1 cellular context compared by ENCODE assay signal in the genomic region with DNA sequence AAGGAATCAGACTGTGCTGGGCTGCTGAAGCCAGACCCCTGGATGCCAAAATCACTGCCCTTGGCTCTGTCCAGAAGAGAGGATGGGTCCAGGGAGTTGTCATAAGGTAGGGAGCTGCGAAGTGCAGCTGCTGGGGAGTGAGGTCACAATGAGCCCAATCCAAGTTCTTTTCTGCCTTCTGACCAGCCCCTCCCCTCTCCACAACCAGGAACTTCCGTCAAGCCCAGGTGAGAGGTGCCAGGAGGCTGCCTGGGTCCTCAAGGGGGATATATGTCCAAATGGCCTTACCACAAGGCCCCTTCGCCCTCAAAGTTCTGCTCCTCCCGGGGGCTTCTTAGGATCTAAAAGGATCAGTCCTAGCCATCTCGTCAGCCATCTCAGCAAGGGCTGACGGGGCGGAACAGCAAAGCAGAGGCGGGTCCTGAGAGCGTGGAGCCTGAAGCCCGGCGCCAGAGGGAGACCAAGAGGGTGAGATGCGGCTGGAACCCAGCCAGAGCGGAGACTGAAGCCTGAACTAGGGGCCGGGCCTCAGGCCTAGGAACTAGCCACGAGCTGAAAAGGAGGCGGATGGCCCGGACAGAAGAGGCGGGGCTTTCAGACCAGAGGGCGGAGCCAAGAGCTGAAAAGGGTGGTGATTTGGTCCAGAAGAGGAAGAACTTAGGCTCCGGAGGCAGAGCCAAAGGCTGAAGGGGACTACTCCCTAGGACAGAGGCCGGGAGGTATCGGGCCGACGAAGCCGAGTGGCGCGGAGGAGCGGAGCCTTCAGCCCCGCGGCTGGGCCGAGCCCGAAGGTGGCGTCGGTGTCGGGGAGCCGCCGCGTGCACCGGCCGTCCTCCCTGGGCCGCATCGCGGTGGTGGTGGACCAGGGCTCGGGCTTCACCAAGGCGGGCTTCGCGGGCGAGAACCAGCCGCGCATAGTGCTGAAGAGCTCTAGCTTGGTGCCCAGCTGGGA.
A peak's percentile ranks its signal among the peaks of the same experiment; 100 is the strongest.
TF ChIP-seq lines count a peak whose summit lies in the region.

TSS of gene ACTL10 (plus strand) at position 651 of the 952 bp plus-strand sequence. CDS start 555 bp downstream, outside the sequence.

TF ChIP-seq in WTC11, 78 proteins besides CTCF, POLR2A, EP300 and RAD21 (continued from another document and continues in another):
- TF ChIP-seq, protein P1, sequence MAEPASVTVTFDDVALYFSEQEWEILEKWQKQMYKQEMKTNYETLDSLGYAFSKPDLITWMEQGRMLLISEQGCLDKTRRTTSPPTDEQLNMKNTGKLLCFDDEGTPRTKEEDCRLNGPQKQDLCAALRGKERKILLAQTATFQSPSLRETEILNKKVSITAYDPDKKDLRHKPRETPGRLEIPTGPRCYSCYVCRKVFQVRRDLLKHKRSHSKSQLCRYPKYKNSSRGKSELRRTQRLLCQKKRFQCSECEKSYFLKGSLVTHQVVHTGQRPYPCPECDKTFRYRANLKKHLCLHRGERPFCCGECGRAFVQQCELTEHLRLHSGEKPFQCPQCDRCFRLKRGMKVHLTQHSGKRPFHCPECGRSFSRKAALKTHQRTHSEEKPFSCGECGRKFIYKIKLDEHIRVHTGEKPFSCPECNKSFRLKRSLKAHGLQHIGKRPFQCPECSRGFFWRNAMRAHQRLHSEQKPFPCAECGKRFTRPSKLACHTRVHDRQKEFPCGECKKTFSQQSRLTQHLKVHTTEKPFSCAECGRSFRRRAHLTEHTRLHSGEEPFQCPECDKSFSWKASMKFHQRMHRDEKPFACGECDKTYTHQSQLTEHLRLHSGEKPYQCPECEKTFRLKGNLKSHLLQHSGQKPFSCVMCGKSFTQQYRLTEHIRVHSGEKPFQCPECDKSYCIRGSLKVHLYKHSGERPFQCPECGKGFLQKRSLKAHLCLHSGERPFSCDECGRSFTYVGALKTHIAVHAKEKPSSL (CRISPR knock-in tag; conservative IDR thresholded peaks at IDR 0.05) = no peak
- no peak for TF ChIP-seq ZNF423 (CRISPR knock-in tag; IDR thresholded peaks at IDR 0.05)
- no peak for TF ChIP-seq ETV6 (CRISPR knock-in tag; IDR thresholded peaks at IDR 0.05)
- TF ChIP-seq ZNF121 (CRISPR knock-in tag; IDR thresholded peaks at IDR 0.05) = no peak
- TF ChIP-seq ZNF138 (CRISPR knock-in tag; conservative IDR thresholded peaks at IDR 0.05) = no peak
- TF ChIP-seq, protein P2, sequence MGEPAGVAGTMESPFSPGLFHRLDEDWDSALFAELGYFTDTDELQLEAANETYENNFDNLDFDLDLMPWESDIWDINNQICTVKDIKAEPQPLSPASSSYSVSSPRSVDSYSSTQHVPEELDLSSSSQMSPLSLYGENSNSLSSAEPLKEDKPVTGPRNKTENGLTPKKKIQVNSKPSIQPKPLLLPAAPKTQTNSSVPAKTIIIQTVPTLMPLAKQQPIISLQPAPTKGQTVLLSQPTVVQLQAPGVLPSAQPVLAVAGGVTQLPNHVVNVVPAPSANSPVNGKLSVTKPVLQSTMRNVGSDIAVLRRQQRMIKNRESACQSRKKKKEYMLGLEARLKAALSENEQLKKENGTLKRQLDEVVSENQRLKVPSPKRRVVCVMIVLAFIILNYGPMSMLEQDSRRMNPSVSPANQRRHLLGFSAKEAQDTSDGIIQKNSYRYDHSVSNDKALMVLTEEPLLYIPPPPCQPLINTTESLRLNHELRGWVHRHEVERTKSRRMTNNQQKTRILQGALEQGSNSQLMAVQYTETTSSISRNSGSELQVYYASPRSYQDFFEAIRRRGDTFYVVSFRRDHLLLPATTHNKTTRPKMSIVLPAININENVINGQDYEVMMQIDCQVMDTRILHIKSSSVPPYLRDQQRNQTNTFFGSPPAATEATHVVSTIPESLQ (CRISPR knock-in tag; IDR thresholded peaks at IDR 0.05) = no peak
- TF ChIP-seq PRRX2 (CRISPR knock-in tag; IDR thresholded peaks at IDR 0.05) = no peak
- TF ChIP-seq, protein P3, sequence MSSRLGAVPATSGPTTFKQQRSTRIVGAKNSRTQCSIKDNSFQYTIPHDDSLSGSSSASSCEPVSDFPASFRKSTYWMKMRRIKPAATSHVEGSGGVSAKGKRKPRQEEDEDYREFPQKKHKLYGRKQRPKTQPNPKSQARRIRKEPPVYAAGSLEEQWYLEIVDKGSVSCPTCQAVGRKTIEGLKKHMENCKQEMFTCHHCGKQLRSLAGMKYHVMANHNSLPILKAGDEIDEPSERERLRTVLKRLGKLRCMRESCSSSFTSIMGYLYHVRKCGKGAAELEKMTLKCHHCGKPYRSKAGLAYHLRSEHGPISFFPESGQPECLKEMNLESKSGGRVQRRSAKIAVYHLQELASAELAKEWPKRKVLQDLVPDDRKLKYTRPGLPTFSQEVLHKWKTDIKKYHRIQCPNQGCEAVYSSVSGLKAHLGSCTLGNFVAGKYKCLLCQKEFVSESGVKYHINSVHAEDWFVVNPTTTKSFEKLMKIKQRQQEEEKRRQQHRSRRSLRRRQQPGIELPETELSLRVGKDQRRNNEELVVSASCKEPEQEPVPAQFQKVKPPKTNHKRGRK (CRISPR knock-in tag; IDR thresholded peaks at IDR 0.05; ENCODE audit: borderline replicate concordance) = no peak
- no peak for TF ChIP-seq HMGA2 (CRISPR knock-in tag; IDR thresholded peaks at IDR 0.05)
- no peak for TF ChIP-seq ZNF281 (CRISPR knock-in tag; IDR thresholded peaks at IDR 0.05)
- no peak for TF ChIP-seq ERG (CRISPR knock-in tag; IDR thresholded peaks at IDR 0.05)
- TF ChIP-seq IRF2 (CRISPR knock-in tag; IDR thresholded peaks at IDR 0.05; ENCODE audit: borderline replicate concordance, low read depth) = no peak
- TF ChIP-seq FOXP4 (CRISPR knock-in tag; IDR thresholded peaks at IDR 0.05) = no peak
- TF ChIP-seq, protein P4, sequence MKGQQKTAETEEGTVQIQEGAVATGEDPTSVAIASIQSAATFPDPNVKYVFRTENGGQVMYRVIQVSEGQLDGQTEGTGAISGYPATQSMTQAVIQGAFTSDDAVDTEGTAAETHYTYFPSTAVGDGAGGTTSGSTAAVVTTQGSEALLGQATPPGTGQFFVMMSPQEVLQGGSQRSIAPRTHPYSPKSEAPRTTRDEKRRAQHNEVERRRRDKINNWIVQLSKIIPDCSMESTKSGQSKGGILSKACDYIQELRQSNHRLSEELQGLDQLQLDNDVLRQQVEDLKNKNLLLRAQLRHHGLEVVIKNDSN (CRISPR knock-in tag; IDR thresholded peaks at IDR 0.05) = peak; percentile 32; the same call in 1 of the 2 replicates
- no peak for TF ChIP-seq ATF1 (CRISPR knock-in tag; IDR thresholded peaks at IDR 0.05)
- TF ChIP-seq, protein P5, sequence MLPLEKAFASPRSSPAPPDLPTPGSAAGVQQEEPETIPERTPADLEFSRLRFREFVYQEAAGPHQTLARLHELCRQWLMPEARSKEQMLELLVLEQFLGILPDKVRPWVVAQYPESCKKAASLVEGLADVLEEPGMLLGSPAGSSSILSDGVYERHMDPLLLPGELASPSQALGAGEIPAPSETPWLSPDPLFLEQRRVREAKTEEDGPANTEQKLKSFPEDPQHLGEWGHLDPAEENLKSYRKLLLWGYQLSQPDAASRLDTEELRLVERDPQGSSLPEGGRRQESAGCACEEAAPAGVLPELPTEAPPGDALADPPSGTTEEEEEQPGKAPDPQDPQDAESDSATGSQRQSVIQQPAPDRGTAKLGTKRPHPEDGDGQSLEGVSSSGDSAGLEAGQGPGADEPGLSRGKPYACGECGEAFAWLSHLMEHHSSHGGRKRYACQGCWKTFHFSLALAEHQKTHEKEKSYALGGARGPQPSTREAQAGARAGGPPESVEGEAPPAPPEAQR (CRISPR knock-in tag; IDR thresholded peaks at IDR 0.05) = no peak
- TF ChIP-seq ZBTB43 (CRISPR knock-in tag; IDR thresholded peaks at IDR 0.05) = 0 out of 2 replicates have a peak, but pooled peaks have one; percentile 57
- TF ChIP-seq SMAD4 (CRISPR knock-in tag; IDR thresholded peaks at IDR 0.05) = no peak
- TF ChIP-seq FOXP1 (CRISPR knock-in tag; IDR thresholded peaks at IDR 0.05; ENCODE audit: borderline replicate concordance) = no peak; the same call in 1 of the 2 replicates
- TF ChIP-seq ARID4B (CRISPR knock-in tag; IDR thresholded peaks at IDR 0.05; ENCODE audit: borderline replicate concordance) = no peak
- TF ChIP-seq MAX (CRISPR knock-in tag; IDR thresholded peaks at IDR 0.05) = peak; percentile 64; the same call in 1 of the 2 replicates
- TF ChIP-seq FOXK1 (CRISPR knock-in tag; IDR thresholded peaks at IDR 0.05) = no peak
- TF ChIP-seq GTF2I (CRISPR knock-in tag; conservative IDR thresholded peaks at IDR 0.05) = no peak
- no peak for TF ChIP-seq NFYB (CRISPR knock-in tag; conservative IDR thresholded peaks at IDR 0.05; ENCODE audit: low read depth)
- TF ChIP-seq CDX4 (CRISPR knock-in tag; IDR thresholded peaks at IDR 0.05; ENCODE audit: borderline replicate concordance) = no peak
- TF ChIP-seq NR1H2 (CRISPR knock-in tag; IDR thresholded peaks at IDR 0.05) = no peak
